Comparison of ENCODE assay signal across 8 cellular contexts in the genomic region with DNA sequence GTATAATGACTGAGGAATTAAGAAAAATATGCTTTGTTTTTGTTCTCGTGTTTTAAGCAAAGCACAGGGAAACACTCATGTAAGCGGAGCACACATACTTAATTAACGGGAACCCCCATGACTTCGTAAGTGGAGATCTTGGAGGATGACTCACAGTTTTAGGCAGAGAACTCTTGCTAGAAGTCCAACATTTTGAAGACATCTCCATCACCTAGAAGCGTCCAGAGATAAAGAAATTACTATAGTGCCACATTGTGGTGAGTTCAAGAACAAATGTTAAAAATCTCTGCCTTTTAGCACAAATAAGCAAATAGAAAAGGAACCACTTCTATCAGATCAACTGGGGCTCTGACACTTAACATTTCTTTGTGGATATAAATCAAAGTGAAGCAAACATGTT.
DNase-seq lines count a peak whose midpoint lies in the region; ATAC-seq and TF ChIP-seq lines count a peak whose summit lies in the region.

No MANE protein-coding gene starts in this region.

- no peaks in the 10 kb centered on the region for H3K9me3 ChIP-seq in OCI-LY1 (ENCODE audit: low read length)

- H3K9ac ChIP-seq in OCI-LY1 (ENCODE audit: low read length) = no peak overlapping the region

- no peaks in the 10 kb centered on the region for H4K20me1 ChIP-seq in OCI-LY1 (ENCODE audit: insufficient read depth, low read length)

- H3K4me3 ChIP-seq in OCI-LY1 (ENCODE audit: low read depth, low read length, poor library complexity, severe bottlenecking) = no peak overlapping the region

- H3K4me1 ChIP-seq in OCI-LY1 (ENCODE audit: insufficient read depth, low read length, severe bottlenecking) = no peaks in the 10 kb centered on the region

- DNase-seq in AG20443 (ENCODE audit: low spot score) (peak; percentile 47), glomerular visceral epithelial cell (ENCODE audit: extremely low spot score) (peak; percentile 7), islet precursor cell (no peak), NCI-H1417 treated with DMSO at 0.1 percent for 48 hours (lab: John Stamatoyannopoulos, UW) (no peak)
- DNase-seq in activated CD4-positive, alpha-beta T cell treated with anti-CD3 and anti-CD28 coated beads for 4 hours = no peak
- no peak for DNase-seq in stimulated activated CD4-positive, alpha-beta T cell treated with anti-CD3 and anti-CD28 coated beads, Interleukin-2, amount 100 ng/mL, for 24 hours

- H3K27me3 ChIP-seq in OCI-LY1 (ENCODE audit: insufficient read depth, low read length) = peaks cover 5% of the 10 kb centered on the region; the same call in 1 of the 2 replicates

- no peaks in the 10 kb centered on the region for H3K36me3 ChIP-seq in OCI-LY1 (ENCODE audit: insufficient read depth, low read length)

- H2AFZ ChIP-seq in OCI-LY1 (ENCODE audit: low read length) = no peak overlapping the region

- H3K79me2 ChIP-seq in OCI-LY1 (ENCODE audit: insufficient read depth, low read length) = no peaks in the 10 kb centered on the region

- H3K27ac ChIP-seq in OCI-LY1 (ENCODE audit: low read depth, low read length, poor library complexity, severe bottlenecking) = no peak overlapping the region

- H3F3A ChIP-seq in OCI-LY1 (ENCODE audit: insufficient read depth, low read length) = no peaks in the 10 kb centered on the region

- no peak overlapping the region for H3K4me2 ChIP-seq in OCI-LY1 (ENCODE audit: low read length)

- TF ChIP-seq CTCF in OCI-LY1 (IDR thresholded peaks at IDR 0.05; ENCODE audit: low read length) = peak; percentile 32; the same call in 1 of the 2 replicates

- H3K9me2 ChIP-seq in OCI-LY1 (ENCODE audit: low read depth, low read length) = no peaks in the 10 kb centered on the region

- peak; percentile 59 for ATAC-seq in GM21515 (IDR thresholded peaks at IDR 0.05; ENCODE audit: unreplicated experiment)

Comparison
In these comparisons a context has a peak if more than half of its experiments do, and no peak if none do; other contexts are left out.
1. DNase-seq: peak in AG20443 (single experiment) and glomerular visceral epithelial cell (single experiment); none in islet precursor cell (single experiment), NCI-H1417 treated with DMSO at 0.1 percent for 48 hours (single experiment), activated CD4-positive, alpha-beta T cell treated with anti-CD3 and anti-CD28 coated beads for 4 hours (0 of 2) and stimulated activated CD4-positive, alpha-beta T cell treated with anti-CD3 and anti-CD28 coated beads, Interleukin-2, amount 100 ng/mL, for 24 hours (0 of 2).